19 cellular contexts compared by ENCODE assay signal in genomic region chr1:156864796-156865195, GRCh38. TPM values are rescaled to one million over a fixed set of nuclear protein-coding genes. Genes with fewer than 3 reads are reported as not detected.
"Had no signal": no experiment of that assay in that cellular context is flagged by ENCODE, and none has a peak within 500 bp of the region (broad histone marks: within the 10 kb centered on the region; RNA-seq: fewer than 3 reads in every experiment).

No MANE protein-coding gene starts in this region.

- H3K9me3 Mint-ChIP-seq: memory B cell; natural killer cell; stimulated activated effector memory CD8-positive, alpha-beta T cell treated with anti-CD3 and anti-CD28 coated beads, Interleukin-12 subunit alpha, Interleukin-12 subunit beta, amount 100 ng/mL, for 72 hours; WTC11 had no signal

- H3K27ac ChIP-seq: cardiac muscle cell, gastrocnemius medialis, left ventricle myocardium inferior, thyroid gland, uterus had no signal

- H3K36me3 ChIP-seq: cardiac muscle cell, gastrocnemius medialis, left ventricle myocardium inferior, thyroid gland, uterus had no signal

- H3K4me3 Mint-ChIP-seq: activated CD8-positive, alpha-beta memory T cell treated with anti-CD3 and anti-CD28 coated beads, Interleukin-2, amount 10 ng/mL, durations not matched to agents 7 days and 5 days; memory B cell; natural killer cell; WTC11 had no signal

- H3K36me3 Mint-ChIP-seq: activated CD8-positive, alpha-beta memory T cell treated with anti-CD3 and anti-CD28 coated beads, Interleukin-2, amount 10 ng/mL, durations not matched to agents 7 days and 5 days; memory B cell; natural killer cell; WTC11 had no signal

- H3K9me3 ChIP-seq: gastrocnemius medialis, left ventricle myocardium inferior, thyroid gland, uterus had no signal

- H3K27ac Mint-ChIP-seq: activated CD8-positive, alpha-beta memory T cell treated with anti-CD3 and anti-CD28 coated beads, Interleukin-2, amount 10 ng/mL, durations not matched to agents 7 days and 5 days; memory B cell; natural killer cell; progenitor cell of endocrine pancreas; WTC11 had no signal

- H3K4me3 ChIP-seq: cardiac muscle cell, gastrocnemius medialis, left ventricle myocardium inferior, thyroid gland, uterus had no signal

- ATAC-seq: activated CD8-positive, alpha-beta memory T cell treated with anti-CD3 and anti-CD28 coated beads, Interleukin-2, amount 10 ng/mL, durations not matched to agents 7 days and 5 days; gastrocnemius medialis; natural killer cell; right cardiac atrium; stimulated activated effector memory CD8-positive, alpha-beta T cell treated with anti-CD3 and anti-CD28 coated beads, Interleukin-12 subunit alpha, Interleukin-12 subunit beta, amount 100 ng/mL, for 72 hours; WTC11 had no signal

- DNase-seq: activated CD4-positive, alpha-beta T cell treated with anti-CD3 and anti-CD28 coated beads, Interleukin-2, amount 50 U/mL, for 1 hour; activated CD8-positive, alpha-beta memory T cell treated with anti-CD3 and anti-CD28 coated beads, Interleukin-2, amount 10 ng/mL, durations not matched to agents 7 days and 5 days; activated naive CD4-positive, alpha-beta T cell; activated T-cell treated with anti-CD3 and anti-CD28 coated beads, Interleukin-2, amount 50 U/mL, for 48 hours; effector CD4-positive, alpha-beta T cell; gastrocnemius medialis; kidney; left ventricle myocardium inferior; natural killer cell; occipital lobe; right cardiac atrium; thyroid gland; uterus had no signal

RNA-seq across cellular contexts. Expression of gene NTRK1, which starts 4.1 kb away (rescaled TPM):
- total RNA-seq: fibroblast of lung, occipital lobe, progenitor cell of endocrine pancreas had no signal
- polyA plus RNA-seq: fibroblast of lung had no signal

RNA-seq across cellular contexts. Expression of gene INSRR, which starts 5.9 kb away (rescaled TPM):
- total RNA-seq: fibroblast of lung, gastrocnemius medialis, progenitor cell of endocrine pancreas, thyroid gland had no signal
- polyA plus RNA-seq: fibroblast of lung had no signal

RNA-seq across cellular contexts. Expression of gene PEAR1, which starts 28.7 kb away (rescaled TPM):
- total RNA-seq: activated CD8-positive, alpha-beta memory T cell treated with anti-CD3 and anti-CD28 coated beads, Interleukin-2, amount 10 ng/mL, durations not matched to agents 7 days and 5 days; progenitor cell of endocrine pancreas had no signal

RNA-seq across cellular contexts. Expression of gene SH2D2A, which starts 48.1 kb away (rescaled TPM):
- total RNA-seq: fibroblast of lung, occipital lobe, progenitor cell of endocrine pancreas had no signal
- polyA plus RNA-seq: fibroblast of lung had no signal

RNA-seq across cellular contexts. Expression of gene LRRC71, which starts 55.6 kb away (rescaled TPM):
- total RNA-seq: activated CD8-positive, alpha-beta memory T cell treated with anti-CD3 and anti-CD28 coated beads, Interleukin-2, amount 10 ng/mL, durations not matched to agents 7 days and 5 days; fibroblast of lung; gastrocnemius medialis; natural killer cell; progenitor cell of endocrine pancreas; thyroid gland had no signal
